Comparison of ENCODE assay signal across 1 cellular context in genomic region chr7:90402785-90403173, GRCh38.
TF ChIP-seq lines count a peak whose summit lies in the region.

No MANE protein-coding gene starts in this region.

TF ChIP-seq in K562, 482 proteins besides CTCF, POLR2A, EP300 and RAD21:
- 0 out of 2 replicates have a peak, but pooled peaks have one; percentile 12 for TF ChIP-seq NFIC (IDR thresholded peaks at IDR 0.05)
- no peak for TF ChIP-seq ZBTB34 (CRISPR knock-in tag; IDR thresholded peaks at IDR 0.05)
